In the genomic region with DNA sequence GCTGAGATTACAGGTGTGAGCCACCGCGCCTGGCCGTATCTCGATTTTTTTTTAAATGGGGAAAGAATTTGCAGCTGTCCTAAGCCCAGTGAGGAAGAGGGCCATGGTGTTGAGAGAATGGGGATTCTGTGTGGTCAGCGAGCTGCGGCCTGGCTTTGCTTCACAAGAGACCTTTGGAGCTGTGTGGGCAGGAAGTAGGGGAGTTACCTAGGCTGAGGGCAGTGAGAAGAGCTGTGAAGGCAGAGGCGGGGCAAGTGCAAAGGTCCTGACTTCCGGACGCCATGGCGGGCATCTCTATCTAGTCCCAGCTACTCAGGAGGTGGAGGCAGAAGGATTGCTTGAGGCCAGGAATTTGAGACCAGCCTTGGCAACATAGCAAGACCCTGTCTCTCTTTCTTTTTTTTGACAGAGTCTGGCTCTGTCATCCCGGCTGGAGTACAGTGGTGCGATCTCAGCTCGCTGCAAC, we compare ENCODE assay signal across 1 cellular context.
A peak's percentile ranks its signal among the peaks of the same experiment; 100 is the strongest.
TF ChIP-seq lines count a peak whose summit lies in the region.

No MANE protein-coding gene starts in this region.

TF ChIP-seq in HepG2, 621 proteins besides CTCF, POLR2A, EP300 and RAD21 (continued from another document and continues in another):
- TF ChIP-seq, protein P1, sequence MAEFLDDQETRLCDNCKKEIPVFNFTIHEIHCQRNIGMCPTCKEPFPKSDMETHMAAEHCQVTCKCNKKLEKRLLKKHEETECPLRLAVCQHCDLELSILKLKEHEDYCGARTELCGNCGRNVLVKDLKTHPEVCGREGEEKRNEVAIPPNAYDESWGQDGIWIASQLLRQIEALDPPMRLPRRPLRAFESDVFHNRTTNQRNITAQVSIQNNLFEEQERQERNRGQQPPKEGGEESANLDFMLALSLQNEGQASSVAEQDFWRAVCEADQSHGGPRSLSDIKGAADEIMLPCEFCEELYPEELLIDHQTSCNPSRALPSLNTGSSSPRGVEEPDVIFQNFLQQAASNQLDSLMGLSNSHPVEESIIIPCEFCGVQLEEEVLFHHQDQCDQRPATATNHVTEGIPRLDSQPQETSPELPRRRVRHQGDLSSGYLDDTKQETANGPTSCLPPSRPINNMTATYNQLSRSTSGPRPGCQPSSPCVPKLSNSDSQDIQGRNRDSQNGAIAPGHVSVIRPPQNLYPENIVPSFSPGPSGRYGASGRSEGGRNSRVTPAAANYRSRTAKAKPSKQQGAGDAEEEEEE (CRISPR knock-in tag; IDR thresholded peaks at IDR 0.05; ENCODE audit: borderline replicate concordance): no peak
- TF ChIP-seq, protein P2, sequence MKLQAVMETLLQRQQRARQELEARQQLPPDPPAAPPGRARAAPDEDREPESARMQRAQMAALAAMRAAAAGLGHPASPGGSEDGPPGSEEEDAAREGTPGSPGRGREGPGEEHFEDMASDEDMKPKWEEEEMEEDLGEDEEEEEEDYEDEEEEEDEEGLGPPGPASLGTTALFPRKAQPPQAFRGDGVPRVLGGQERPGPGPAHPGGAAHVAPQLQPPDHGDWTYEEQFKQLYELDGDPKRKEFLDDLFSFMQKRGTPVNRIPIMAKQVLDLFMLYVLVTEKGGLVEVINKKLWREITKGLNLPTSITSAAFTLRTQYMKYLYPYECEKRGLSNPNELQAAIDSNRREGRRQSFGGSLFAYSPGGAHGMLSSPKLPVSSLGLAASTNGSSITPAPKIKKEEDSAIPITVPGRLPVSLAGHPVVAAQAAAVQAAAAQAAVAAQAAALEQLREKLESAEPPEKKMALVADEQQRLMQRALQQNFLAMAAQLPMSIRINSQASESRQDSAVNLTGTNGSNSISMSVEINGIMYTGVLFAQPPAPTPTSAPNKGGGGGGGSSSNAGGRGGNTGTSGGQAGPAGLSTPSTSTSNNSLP (IDR thresholded peaks at IDR 0.05; ENCODE audit: low read depth, low read length): no peak
- TF ChIP-seq, protein P3, sequence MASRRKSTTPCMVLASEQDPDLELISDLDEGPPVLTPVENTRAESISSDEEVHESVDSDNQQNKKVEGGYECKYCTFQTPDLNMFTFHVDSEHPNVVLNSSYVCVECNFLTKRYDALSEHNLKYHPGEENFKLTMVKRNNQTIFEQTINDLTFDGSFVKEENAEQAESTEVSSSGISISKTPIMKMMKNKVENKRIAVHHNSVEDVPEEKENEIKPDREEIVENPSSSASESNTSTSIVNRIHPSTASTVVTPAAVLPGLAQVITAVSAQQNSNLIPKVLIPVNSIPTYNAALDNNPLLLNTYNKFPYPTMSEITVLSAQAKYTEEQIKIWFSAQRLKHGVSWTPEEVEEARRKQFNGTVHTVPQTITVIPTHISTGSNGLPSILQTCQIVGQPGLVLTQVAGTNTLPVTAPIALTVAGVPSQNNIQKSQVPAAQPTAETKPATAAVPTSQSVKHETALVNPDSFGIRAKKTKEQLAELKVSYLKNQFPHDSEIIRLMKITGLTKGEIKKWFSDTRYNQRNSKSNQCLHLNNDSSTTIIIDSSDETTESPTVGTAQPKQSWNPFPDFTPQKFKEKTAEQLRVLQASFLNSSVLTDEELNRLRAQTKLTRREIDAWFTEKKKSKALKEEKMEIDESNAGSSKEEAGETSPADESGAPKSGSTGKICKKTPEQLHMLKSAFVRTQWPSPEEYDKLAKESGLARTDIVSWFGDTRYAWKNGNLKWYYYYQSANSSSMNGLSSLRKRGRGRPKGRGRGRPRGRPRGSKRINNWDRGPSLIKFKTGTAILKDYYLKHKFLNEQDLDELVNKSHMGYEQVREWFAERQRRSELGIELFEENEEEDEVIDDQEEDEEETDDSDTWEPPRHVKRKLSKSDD (CRISPR knock-in tag; IDR thresholded peaks at IDR 0.05; ENCODE audit: low read depth): 0 out of 2 replicates have a peak, but pooled peaks have one; percentile 48
- TF ChIP-seq PLRG1 (conservative IDR thresholded peaks at IDR 0.05): no peak
- TF ChIP-seq, protein P4, sequence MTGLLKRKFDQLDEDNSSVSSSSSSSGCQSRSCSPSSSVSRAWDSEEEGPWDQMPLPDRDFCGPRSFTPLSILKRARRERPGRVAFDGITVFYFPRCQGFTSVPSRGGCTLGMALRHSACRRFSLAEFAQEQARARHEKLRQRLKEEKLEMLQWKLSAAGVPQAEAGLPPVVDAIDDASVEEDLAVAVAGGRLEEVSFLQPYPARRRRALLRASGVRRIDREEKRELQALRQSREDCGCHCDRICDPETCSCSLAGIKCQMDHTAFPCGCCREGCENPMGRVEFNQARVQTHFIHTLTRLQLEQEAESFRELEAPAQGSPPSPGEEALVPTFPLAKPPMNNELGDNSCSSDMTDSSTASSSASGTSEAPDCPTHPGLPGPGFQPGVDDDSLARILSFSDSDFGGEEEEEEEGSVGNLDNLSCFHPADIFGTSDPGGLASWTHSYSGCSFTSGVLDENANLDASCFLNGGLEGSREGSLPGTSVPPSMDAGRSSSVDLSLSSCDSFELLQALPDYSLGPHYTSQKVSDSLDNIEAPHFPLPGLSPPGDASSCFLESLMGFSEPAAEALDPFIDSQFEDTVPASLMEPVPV (CRISPR knock-in tag; IDR thresholded peaks at IDR 0.05): no peak
- no peak for TF ChIP-seq PAX8 (CRISPR knock-in tag; IDR thresholded peaks at IDR 0.05; ENCODE audit: borderline replicate concordance)
- TF ChIP-seq ZNF549 (CRISPR knock-in tag; IDR thresholded peaks at IDR 0.05): no peak
- TF ChIP-seq ZNF331 (CRISPR knock-in tag; IDR thresholded peaks at IDR 0.05): no peak
- TF ChIP-seq STAT5B (CRISPR knock-in tag; IDR thresholded peaks at IDR 0.05): no peak
- TF ChIP-seq JARID2 (CRISPR knock-in tag; IDR thresholded peaks at IDR 0.05; ENCODE audit: insufficient replicate concordance): no peak
- TF ChIP-seq TBX2 (CRISPR knock-in tag; IDR thresholded peaks at IDR 0.05; ENCODE audit: borderline replicate concordance): peak; percentile 76; the same call in 1 of the 2 replicates
- TF ChIP-seq, protein P5, sequence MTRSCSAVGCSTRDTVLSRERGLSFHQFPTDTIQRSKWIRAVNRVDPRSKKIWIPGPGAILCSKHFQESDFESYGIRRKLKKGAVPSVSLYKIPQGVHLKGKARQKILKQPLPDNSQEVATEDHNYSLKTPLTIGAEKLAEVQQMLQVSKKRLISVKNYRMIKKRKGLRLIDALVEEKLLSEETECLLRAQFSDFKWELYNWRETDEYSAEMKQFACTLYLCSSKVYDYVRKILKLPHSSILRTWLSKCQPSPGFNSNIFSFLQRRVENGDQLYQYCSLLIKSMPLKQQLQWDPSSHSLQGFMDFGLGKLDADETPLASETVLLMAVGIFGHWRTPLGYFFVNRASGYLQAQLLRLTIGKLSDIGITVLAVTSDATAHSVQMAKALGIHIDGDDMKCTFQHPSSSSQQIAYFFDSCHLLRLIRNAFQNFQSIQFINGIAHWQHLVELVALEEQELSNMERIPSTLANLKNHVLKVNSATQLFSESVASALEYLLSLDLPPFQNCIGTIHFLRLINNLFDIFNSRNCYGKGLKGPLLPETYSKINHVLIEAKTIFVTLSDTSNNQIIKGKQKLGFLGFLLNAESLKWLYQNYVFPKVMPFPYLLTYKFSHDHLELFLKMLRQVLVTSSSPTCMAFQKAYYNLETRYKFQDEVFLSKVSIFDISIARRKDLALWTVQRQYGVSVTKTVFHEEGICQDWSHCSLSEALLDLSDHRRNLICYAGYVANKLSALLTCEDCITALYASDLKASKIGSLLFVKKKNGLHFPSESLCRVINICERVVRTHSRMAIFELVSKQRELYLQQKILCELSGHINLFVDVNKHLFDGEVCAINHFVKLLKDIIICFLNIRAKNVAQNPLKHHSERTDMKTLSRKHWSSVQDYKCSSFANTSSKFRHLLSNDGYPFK (CRISPR knock-in tag; IDR thresholded peaks at IDR 0.05; ENCODE audit: borderline replicate concordance): peak; percentile 55; the same call in 1 of the 2 replicates
- TF ChIP-seq SALL1 (CRISPR knock-in tag; IDR thresholded peaks at IDR 0.05): peak; percentile 76
- TF ChIP-seq FOXA3 (CRISPR knock-in tag; IDR thresholded peaks at IDR 0.05): peak; percentile 20; the same call in 1 of the 2 replicates
- no peak for TF ChIP-seq ZNF468 (CRISPR knock-in tag; IDR thresholded peaks at IDR 0.05)
- TF ChIP-seq DR1 (CRISPR knock-in tag; IDR thresholded peaks at IDR 0.05): no peak
- TF ChIP-seq ATF7-NPFF (CRISPR knock-in tag; IDR thresholded peaks at IDR 0.05; ENCODE audit: low read depth): no peak
- TF ChIP-seq ZNF136 (CRISPR knock-in tag; IDR thresholded peaks at IDR 0.05; ENCODE audit: low read depth): peak; percentile 91; the same call in 1 of the 2 replicates
- peak; percentile 85 for TF ChIP-seq HNF4G (IDR thresholded peaks at IDR 0.05; ENCODE audit: borderline replicate concordance, low read depth, low read length)
- TF ChIP-seq HNF4G (CRISPR knock-in tag; IDR thresholded peaks at IDR 0.05; ENCODE audit: borderline replicate concordance, low read depth): peak; percentile 83; the same call in 1 of the 2 replicates
- TF ChIP-seq ZNF207 (IDR thresholded peaks at IDR 0.05; ENCODE audit: borderline replicate concordance): no peak
- TF ChIP-seq SIX1 (CRISPR knock-in tag; IDR thresholded peaks at IDR 0.05; ENCODE audit: borderline replicate concordance): no peak
- TF ChIP-seq ZNF747 (CRISPR knock-in tag; IDR thresholded peaks at IDR 0.05; ENCODE audit: borderline replicate concordance): no peak
- no peak for TF ChIP-seq ZNF251 (CRISPR knock-in tag; IDR thresholded peaks at IDR 0.05)
- TF ChIP-seq, protein P6, sequence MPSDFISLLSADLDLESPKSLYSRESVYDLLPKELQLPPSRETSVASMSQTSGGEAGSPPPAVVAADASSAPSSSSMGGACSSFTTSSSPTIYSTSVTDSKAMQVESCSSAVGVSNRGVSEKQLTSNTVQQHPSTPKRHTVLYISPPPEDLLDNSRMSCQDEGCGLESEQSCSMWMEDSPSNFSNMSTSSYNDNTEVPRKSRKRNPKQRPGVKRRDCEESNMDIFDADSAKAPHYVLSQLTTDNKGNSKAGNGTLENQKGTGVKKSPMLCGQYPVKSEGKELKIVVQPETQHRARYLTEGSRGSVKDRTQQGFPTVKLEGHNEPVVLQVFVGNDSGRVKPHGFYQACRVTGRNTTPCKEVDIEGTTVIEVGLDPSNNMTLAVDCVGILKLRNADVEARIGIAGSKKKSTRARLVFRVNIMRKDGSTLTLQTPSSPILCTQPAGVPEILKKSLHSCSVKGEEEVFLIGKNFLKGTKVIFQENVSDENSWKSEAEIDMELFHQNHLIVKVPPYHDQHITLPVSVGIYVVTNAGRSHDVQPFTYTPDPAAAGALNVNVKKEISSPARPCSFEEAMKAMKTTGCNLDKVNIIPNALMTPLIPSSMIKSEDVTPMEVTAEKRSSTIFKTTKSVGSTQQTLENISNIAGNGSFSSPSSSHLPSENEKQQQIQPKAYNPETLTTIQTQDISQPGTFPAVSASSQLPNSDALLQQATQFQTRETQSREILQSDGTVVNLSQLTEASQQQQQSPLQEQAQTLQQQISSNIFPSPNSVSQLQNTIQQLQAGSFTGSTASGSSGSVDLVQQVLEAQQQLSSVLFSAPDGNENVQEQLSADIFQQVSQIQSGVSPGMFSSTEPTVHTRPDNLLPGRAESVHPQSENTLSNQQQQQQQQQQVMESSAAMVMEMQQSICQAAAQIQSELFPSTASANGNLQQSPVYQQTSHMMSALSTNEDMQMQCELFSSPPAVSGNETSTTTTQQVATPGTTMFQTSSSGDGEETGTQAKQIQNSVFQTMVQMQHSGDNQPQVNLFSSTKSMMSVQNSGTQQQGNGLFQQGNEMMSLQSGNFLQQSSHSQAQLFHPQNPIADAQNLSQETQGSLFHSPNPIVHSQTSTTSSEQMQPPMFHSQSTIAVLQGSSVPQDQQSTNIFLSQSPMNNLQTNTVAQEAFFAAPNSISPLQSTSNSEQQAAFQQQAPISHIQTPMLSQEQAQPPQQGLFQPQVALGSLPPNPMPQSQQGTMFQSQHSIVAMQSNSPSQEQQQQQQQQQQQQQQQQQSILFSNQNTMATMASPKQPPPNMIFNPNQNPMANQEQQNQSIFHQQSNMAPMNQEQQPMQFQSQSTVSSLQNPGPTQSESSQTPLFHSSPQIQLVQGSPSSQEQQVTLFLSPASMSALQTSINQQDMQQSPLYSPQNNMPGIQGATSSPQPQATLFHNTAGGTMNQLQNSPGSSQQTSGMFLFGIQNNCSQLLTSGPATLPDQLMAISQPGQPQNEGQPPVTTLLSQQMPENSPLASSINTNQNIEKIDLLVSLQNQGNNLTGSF (CRISPR knock-in tag; IDR thresholded peaks at IDR 0.05): no peak
- TF ChIP-seq ZBTB21 (CRISPR knock-in tag; IDR thresholded peaks at IDR 0.05): no peak
- TF ChIP-seq ZNF121 (CRISPR knock-in tag; IDR thresholded peaks at IDR 0.05): peak; percentile 46; the same call in 1 of the 2 replicates
- TF ChIP-seq, protein P7, sequence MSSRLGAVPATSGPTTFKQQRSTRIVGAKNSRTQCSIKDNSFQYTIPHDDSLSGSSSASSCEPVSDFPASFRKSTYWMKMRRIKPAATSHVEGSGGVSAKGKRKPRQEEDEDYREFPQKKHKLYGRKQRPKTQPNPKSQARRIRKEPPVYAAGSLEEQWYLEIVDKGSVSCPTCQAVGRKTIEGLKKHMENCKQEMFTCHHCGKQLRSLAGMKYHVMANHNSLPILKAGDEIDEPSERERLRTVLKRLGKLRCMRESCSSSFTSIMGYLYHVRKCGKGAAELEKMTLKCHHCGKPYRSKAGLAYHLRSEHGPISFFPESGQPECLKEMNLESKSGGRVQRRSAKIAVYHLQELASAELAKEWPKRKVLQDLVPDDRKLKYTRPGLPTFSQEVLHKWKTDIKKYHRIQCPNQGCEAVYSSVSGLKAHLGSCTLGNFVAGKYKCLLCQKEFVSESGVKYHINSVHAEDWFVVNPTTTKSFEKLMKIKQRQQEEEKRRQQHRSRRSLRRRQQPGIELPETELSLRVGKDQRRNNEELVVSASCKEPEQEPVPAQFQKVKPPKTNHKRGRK (CRISPR knock-in tag; IDR thresholded peaks at IDR 0.05): no peak
- no peak for TF ChIP-seq ZNF124 (CRISPR knock-in tag; IDR thresholded peaks at IDR 0.05)
- no peak for TF ChIP-seq TBP (CRISPR knock-in tag; IDR thresholded peaks at IDR 0.05)
- TF ChIP-seq TGIF2 (CRISPR knock-in tag; IDR thresholded peaks at IDR 0.05): no peak
- no peak for TF ChIP-seq ZNF383 (CRISPR knock-in tag; IDR thresholded peaks at IDR 0.05; ENCODE audit: borderline replicate concordance)
- no peak for TF ChIP-seq ATF1 (CRISPR knock-in tag; IDR thresholded peaks at IDR 0.05)
- TF ChIP-seq, protein P8, sequence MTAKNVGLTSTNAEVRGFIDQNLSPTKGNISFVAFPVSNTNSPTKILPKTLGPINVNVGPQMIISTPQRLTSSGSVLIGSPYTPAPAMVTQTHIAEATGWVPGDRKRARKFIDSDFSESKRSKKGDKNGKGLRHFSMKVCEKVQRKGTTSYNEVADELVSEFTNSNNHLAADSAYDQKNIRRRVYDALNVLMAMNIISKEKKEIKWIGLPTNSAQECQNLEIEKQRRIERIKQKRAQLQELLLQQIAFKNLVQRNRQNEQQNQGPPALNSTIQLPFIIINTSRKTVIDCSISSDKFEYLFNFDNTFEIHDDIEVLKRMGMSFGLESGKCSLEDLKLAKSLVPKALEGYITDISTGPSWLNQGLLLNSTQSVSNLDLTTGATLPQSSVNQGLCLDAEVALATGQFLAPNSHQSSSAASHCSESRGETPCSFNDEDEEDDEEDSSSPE (CRISPR knock-in tag; IDR thresholded peaks at IDR 0.05): peak; percentile 47; the same call in 1 of the 2 replicates
- no peak for TF ChIP-seq TCF7 (IDR thresholded peaks at IDR 0.05; ENCODE audit: low read depth)
- TF ChIP-seq NCOR1 (IDR thresholded peaks at IDR 0.05; ENCODE audit: borderline replicate concordance, low read length): peak; percentile 18; the same call in 1 of the 2 replicates
- no peak for TF ChIP-seq ZNF510 (CRISPR knock-in tag; IDR thresholded peaks at IDR 0.05; ENCODE audit: low read depth)
- no peak for TF ChIP-seq NAIF1 (CRISPR knock-in tag; IDR thresholded peaks at IDR 0.05; ENCODE audit: borderline replicate concordance)
- TF ChIP-seq ZNF619 (CRISPR knock-in tag; IDR thresholded peaks at IDR 0.05): no peak
